Comparison of ENCODE assay signal across 1 cellular context in the genomic region with DNA sequence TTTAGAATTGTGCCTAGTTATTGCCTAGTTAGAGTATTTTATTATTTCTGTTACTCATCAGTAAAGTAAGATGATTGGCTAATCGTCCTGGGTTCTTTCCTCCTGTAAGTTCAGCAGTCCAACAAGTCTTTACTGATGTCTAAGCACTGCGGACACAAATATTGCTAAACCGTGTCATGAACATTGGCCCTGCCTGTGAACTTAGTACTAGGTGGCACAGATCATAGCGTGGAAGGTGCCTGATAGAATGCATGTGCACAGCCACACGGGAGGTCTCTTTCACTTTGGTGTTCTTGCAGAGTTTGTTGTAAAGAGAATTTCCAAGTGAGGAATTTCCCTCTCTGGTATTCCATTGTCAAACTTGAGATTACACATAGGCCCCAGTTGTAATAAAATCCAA.
TF ChIP-seq lines count a peak whose summit lies in the region.

No MANE protein-coding gene starts in this region.

TF ChIP-seq in HepG2, 621 proteins besides CTCF, POLR2A, EP300 and RAD21 (continued from another document and continues in another):
- TF ChIP-seq, protein P1, sequence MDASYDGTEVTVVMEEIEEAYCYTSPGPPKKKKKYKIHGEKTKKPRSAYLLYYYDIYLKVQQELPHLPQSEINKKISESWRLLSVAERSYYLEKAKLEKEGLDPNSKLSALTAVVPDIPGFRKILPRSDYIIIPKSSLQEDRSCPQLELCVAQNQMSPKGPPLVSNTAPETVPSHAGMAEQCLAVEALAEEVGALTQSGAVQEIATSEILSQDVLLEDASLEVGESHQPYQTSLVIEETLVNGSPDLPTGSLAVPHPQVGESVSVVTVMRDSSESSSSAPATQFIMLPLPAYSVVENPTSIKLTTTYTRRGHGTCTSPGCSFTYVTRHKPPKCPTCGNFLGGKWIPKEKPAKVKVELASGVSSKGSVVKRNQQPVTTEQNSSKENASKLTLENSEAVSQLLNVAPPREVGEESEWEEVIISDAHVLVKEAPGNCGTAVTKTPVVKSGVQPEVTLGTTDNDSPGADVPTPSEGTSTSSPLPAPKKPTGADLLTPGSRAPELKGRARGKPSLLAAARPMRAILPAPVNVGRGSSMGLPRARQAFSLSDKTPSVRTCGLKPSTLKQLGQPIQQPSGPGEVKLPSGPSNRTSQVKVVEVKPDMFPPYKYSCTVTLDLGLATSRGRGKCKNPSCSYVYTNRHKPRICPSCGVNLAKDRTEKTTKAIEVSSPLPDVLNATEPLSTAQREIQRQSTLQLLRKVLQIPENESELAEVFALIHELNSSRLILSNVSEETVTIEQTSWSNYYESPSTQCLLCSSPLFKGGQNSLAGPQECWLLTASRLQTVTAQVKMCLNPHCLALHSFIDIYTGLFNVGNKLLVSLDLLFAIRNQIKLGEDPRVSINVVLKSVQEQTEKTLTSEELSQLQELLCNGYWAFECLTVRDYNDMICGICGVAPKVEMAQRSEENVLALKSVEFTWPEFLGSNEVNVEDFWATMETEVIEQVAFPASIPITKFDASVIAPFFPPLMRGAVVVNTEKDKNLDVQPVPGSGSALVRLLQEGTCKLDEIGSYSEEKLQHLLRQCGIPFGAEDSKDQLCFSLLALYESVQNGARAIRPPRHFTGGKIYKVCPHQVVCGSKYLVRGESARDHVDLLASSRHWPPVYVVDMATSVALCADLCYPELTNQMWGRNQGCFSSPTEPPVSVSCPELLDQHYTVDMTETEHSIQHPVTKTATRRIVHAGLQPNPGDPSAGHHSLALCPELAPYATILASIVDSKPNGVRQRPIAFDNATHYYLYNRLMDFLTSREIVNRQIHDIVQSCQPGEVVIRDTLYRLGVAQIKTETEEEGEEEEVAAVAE (CRISPR knock-in tag; IDR thresholded peaks at IDR 0.05; ENCODE audit: borderline replicate concordance): 0 out of 2 replicates have a peak, but pooled peaks have one; percentile 30
- TF ChIP-seq NONO (IDR thresholded peaks at IDR 0.05) (no peak), NONO (CRISPR knock-in tag; conservative IDR thresholded peaks at IDR 0.05) (peak; percentile 68; the same call in 1 of the 2 replicates), KMT2B (CRISPR knock-in tag; IDR thresholded peaks at IDR 0.05) (no peak; the same call in 1 of the 2 replicates), ATF1 (CRISPR knock-in tag; IDR thresholded peaks at IDR 0.05) (no peak), ZEB1 (IDR thresholded peaks at IDR 0.05; ENCODE audit: insufficient replicate concordance, low read depth) (no peak), SMARCC2 (IDR thresholded peaks at IDR 0.05) (no peak), ZBTB3 (CRISPR knock-in tag; IDR thresholded peaks at IDR 0.05; ENCODE audit: borderline replicate concordance, low read depth) (no peak), ZNF597 (CRISPR knock-in tag; IDR thresholded peaks at IDR 0.05) (no peak), CEBPG (CRISPR knock-in tag; IDR thresholded peaks at IDR 0.05) (peak; percentile 95), RORA (CRISPR knock-in tag; IDR thresholded peaks at IDR 0.05) (no peak), REXO4 (CRISPR knock-in tag; IDR thresholded peaks at IDR 0.05; ENCODE audit: borderline replicate concordance) (no peak), AHR (CRISPR knock-in tag; IDR thresholded peaks at IDR 0.05) (no peak), ZNF891 (CRISPR knock-in tag; IDR thresholded peaks at IDR 0.05) (no peak), RBM22 (optimal IDR thresholded peaks at IDR 0.05; ENCODE audit: low read length) (peak; percentile 69), ATF7-NPFF (CRISPR knock-in tag; IDR thresholded peaks at IDR 0.05; ENCODE audit: low read depth) (no peak), E2F5 (CRISPR knock-in tag; conservative IDR thresholded peaks at IDR 0.05) (no peak), ZNF577 (CRISPR knock-in tag; IDR thresholded peaks at IDR 0.05; ENCODE audit: borderline replicate concordance, low read depth) (no peak), ELF4 (CRISPR knock-in tag; IDR thresholded peaks at IDR 0.05; ENCODE audit: borderline replicate concordance) (no peak), ZBTB37 (CRISPR knock-in tag; IDR thresholded peaks at IDR 0.05) (no peak), BORCS8-MEF2B (CRISPR knock-in tag; IDR thresholded peaks at IDR 0.05) (0 out of 2 replicates have a peak, but pooled peaks have one; percentile 23), ZNF33A (CRISPR knock-in tag; IDR thresholded peaks at IDR 0.05; ENCODE audit: borderline replicate concordance) (no peak), ZNF816 (CRISPR knock-in tag; IDR thresholded peaks at IDR 0.05; ENCODE audit: borderline replicate concordance) (no peak), ARNT2 (CRISPR knock-in tag; IDR thresholded peaks at IDR 0.05; ENCODE audit: low read depth) (no peak), ZNF3 (CRISPR knock-in tag; IDR thresholded peaks at IDR 0.05) (no peak), TERF1 (CRISPR knock-in tag; IDR thresholded peaks at IDR 0.05) (no peak), HNRNPLL (IDR thresholded peaks at IDR 0.05; ENCODE audit: low read depth, low read length, poor library complexity, severe bottlenecking) (no peak), ZNF276 (CRISPR knock-in tag; IDR thresholded peaks at IDR 0.05; ENCODE audit: low read depth) (no peak), ZNF558 (CRISPR knock-in tag; IDR thresholded peaks at IDR 0.05; ENCODE audit: borderline replicate concordance) (no peak), ZBTB38 (CRISPR knock-in tag; IDR thresholded peaks at IDR 0.05) (peak; percentile 56), ZFP90 (CRISPR knock-in tag; IDR thresholded peaks at IDR 0.05; ENCODE audit: borderline replicate concordance) (no peak), SNRNP70 (IDR thresholded peaks at IDR 0.05; ENCODE audit: low read depth, low read length) (no peak), ZKSCAN1 (IDR thresholded peaks at IDR 0.05; ENCODE audit: low read length) (no peak), RBFOX2 (IDR thresholded peaks at IDR 0.05; ENCODE audit: low read depth, low read length) (no peak), TBX2 (CRISPR knock-in tag; IDR thresholded peaks at IDR 0.05; ENCODE audit: borderline replicate concordance) (peak; percentile 57; the same call in 1 of the 2 replicates), ARID3A (IDR thresholded peaks at IDR 0.05; ENCODE audit: low read depth, low read length) (peak; percentile 63; the same call in 1 of the 2 replicates), SUZ12 (IDR thresholded peaks at IDR 0.05; ENCODE audit: low read depth, low read length) (no peak), TEAD3 (CRISPR knock-in tag; optimal IDR thresholded peaks at IDR 0.05; ENCODE audit: borderline replicate concordance) (peak; percentile 87), ZNF33B (CRISPR knock-in tag; IDR thresholded peaks at IDR 0.05) (no peak), MTF1 (CRISPR knock-in tag; IDR thresholded peaks at IDR 0.05) (no peak), TAF1 (CRISPR knock-in tag; IDR thresholded peaks at IDR 0.05) (no peak), REST (IDR thresholded peaks at IDR 0.05; ENCODE audit: borderline replicate concordance in 1 of 2, low read depth in 1 of 2, low read length in 2 of 2) (no peak), ZNF430 (CRISPR knock-in tag; IDR thresholded peaks at IDR 0.05) (no peak), HIC2 (CRISPR knock-in tag; IDR thresholded peaks at IDR 0.05; ENCODE audit: low read depth) (no peak), CBX5 (CRISPR knock-in tag; IDR thresholded peaks at IDR 0.05; ENCODE audit: borderline replicate concordance) (0 out of 2 replicates have a peak, but pooled peaks have one; percentile 71), ZNF501 (CRISPR knock-in tag; IDR thresholded peaks at IDR 0.05) (no peak), NR2F1 (CRISPR knock-in tag; IDR thresholded peaks at IDR 0.05) (peak; percentile 61 to 69; a peak in 3 of 4 replicates)
